In genomic region chr9:130765135-130766030, GRCh38 we compare ENCODE assay signal across 10 cellular contexts.
DNase-seq lines count a peak whose midpoint lies in the region; ATAC-seq, FAIRE-seq and TF ChIP-seq lines count a peak whose summit lies in the region.
"Had no signal": no experiment of that assay in that cellular context is flagged by ENCODE, and none has a peak within 500 bp of the region (broad histone marks: within the 10 kb centered on the region; RNA-seq: fewer than 3 reads in every experiment).

No MANE protein-coding gene starts in this region.

- no peak overlapping the region for H3K9ac ChIP-seq in stomach smooth muscle (ENCODE audit: low read length in 2 of 2)

- WGBS in esophagus muscularis mucosa = 73% methylated on average over 8 of the region's 8 CpGs
- 59 to 65% (median 62%) methylated on average over 8 of the region's 8 CpGs for WGBS in small intestine, 3 donors

- no peaks in the 10 kb centered on the region for H3K27me3 Mint-ChIP-seq in activated T-cell treated with anti-CD3 and anti-CD28 coated beads, Interleukin-2, amount 50 U/mL, for 4 hours (ENCODE audit: low read depth)

- H3K4me1 ChIP-seq in esophagus muscularis mucosa (peaks cover 20 to 55% (median 44%) of the 10 kb centered on the region in 4 donors), stomach smooth muscle (ENCODE audit: control insufficient read depth, insufficient read depth, low read length) (peaks cover 27% of the 10 kb centered on the region), small intestine (ENCODE audit: control insufficient read depth in 2 of 2, insufficient read depth in 1 of 2, low read depth in 1 of 2, low read length in 1 of 2) (peaks cover 5 to 26% of the 10 kb centered on the region in 2 donors)

- no peaks in the 10 kb centered on the region for H3K36me3 Mint-ChIP-seq in activated T-cell treated with anti-CD3 and anti-CD28 coated beads, Interleukin-2, amount 50 U/mL, for 4 hours (ENCODE audit: insufficient read depth)

- H3K4me3 ChIP-seq in esophagus muscularis mucosa (no peak overlapping the region), stomach smooth muscle (ENCODE audit: low read length in 2 of 2) (no peak overlapping the region), small intestine (ENCODE audit: low read depth in 1 of 2, low read length in 2 of 2) (no peak overlapping the region)

- no peaks in the 10 kb centered on the region for H3K36me3 ChIP-seq in esophagus muscularis mucosa
- H3K36me3 ChIP-seq in stomach smooth muscle (ENCODE audit: control insufficient read depth in 2 of 2, insufficient read depth in 2 of 2, low read length in 2 of 2) = no peaks in the 10 kb centered on the region
- H3K36me3 ChIP-seq in small intestine (ENCODE audit: control insufficient read depth in 2 of 2, insufficient read depth in 2 of 2, low read length in 2 of 2) = no peaks in the 10 kb centered on the region

- DNase-seq in activated T-cell treated with anti-CD3 and anti-CD28 coated beads, Interleukin-2, amount 50 U/mL, for 4 hours = no peak
- no peak for DNase-seq in activated T-cell treated with anti-CD3 and anti-CD28 coated beads for 4 hours
- DNase-seq in esophagus muscularis mucosa (ENCODE audit: extremely low spot score) = no peak
- DNase-seq in small intestine = no peak
- no peak for DNase-seq in germinal center (ENCODE audit: low spot score)
- DNase-seq: NCI-H69 had no signal

- FAIRE-seq in small intestine (lab: Jason Lieb, UNC) = no peak

- H3K9me3 ChIP-seq in esophagus muscularis mucosa (no peaks in the 10 kb centered on the region), stomach smooth muscle (ENCODE audit: control insufficient read depth in 2 of 2, low read length in 2 of 2) (no peaks in the 10 kb centered on the region), small intestine (ENCODE audit: control insufficient read depth, low read depth) (no peaks in the 10 kb centered on the region)

- intact Hi-C loops in esophagus muscularis mucosa (cut with DNase I) = loop anchor here (5.0 kb wide), 2 partner anchors 63 to 177 kb away; no protein-coding TSS in a partner anchor

- H3K27ac ChIP-seq in esophagus muscularis mucosa (replicated peaks in 1 of 4) = peak overlapping the region; percentile 42 to 65 (median 55)
- H3K27ac ChIP-seq in stomach smooth muscle (ENCODE audit: low read length) = peak overlapping the region; percentile 53
- peak overlapping the region in 1 of 2 donors; percentile 38 for H3K27ac ChIP-seq in small intestine (ENCODE audit: low read depth in 1 of 2, low read length in 1 of 2)
- H3K27ac ChIP-seq: epithelial cell of prostate had no signal

- H3K4me3 Mint-ChIP-seq in activated T-cell treated with anti-CD3 and anti-CD28 coated beads, Interleukin-2, amount 50 U/mL, for 4 hours = no peak overlapping the region

- TF ChIP-seq EP300 in esophagus muscularis mucosa (IDR thresholded peaks at IDR 0.05) = no peak

- no peak for TF ChIP-seq POLR2A in esophagus muscularis mucosa (IDR thresholded peaks at IDR 0.05; ENCODE audit: low read depth)

- no peak for TF ChIP-seq CTCF in esophagus muscularis mucosa (IDR thresholded peaks at IDR 0.05)

- H3K4me1 Mint-ChIP-seq in activated T-cell treated with anti-CD3 and anti-CD28 coated beads, Interleukin-2, amount 50 U/mL, for 4 hours (ENCODE audit: low read depth) = peaks cover 42% of the 10 kb centered on the region

- no peaks in the 10 kb centered on the region for H3K9me3 Mint-ChIP-seq in activated T-cell treated with anti-CD3 and anti-CD28 coated beads, Interleukin-2, amount 50 U/mL, for 4 hours

- H3K27me3 ChIP-seq in esophagus muscularis mucosa = no peaks in the 10 kb centered on the region
- no peaks in the 10 kb centered on the region for H3K27me3 ChIP-seq in stomach smooth muscle (ENCODE audit: control insufficient read depth in 1 of 2, insufficient read depth in 2 of 2, low read length in 2 of 2)
- H3K27me3 ChIP-seq in small intestine (ENCODE audit: control insufficient read depth in 2 of 2, insufficient read depth in 2 of 2, low read length in 2 of 2) = no peaks in the 10 kb centered on the region

- ATAC-seq in activated T-cell treated with anti-CD3 and anti-CD28 coated beads, Interleukin-2, amount 50 U/mL, for 4 hours = peak; percentile 37 to 48
- peak; percentile 49 for ATAC-seq in HG03103 (IDR thresholded peaks at IDR 0.05; ENCODE audit: low read depth, unreplicated experiment)
- no peak for ATAC-seq in HG02938 (IDR thresholded peaks at IDR 0.05; ENCODE audit: unreplicated experiment)
